ENCODE assay signal across 8 cellular contexts in genomic region chr11:128157423-128158298, GRCh38.
DNase-seq lines count a peak whose midpoint lies in the region; ATAC-seq, FAIRE-seq and TF ChIP-seq lines count a peak whose summit lies in the region.

No MANE protein-coding gene starts in this region.

- CTCF ChIA-PET in A549 (lab: Yijun Ruan, JAX) = interaction anchor here (0.6 to 6.6 kb wide), 65 partner anchors 9 to 799 kb away, joined by 3 to 97 read pairs (median 4); no protein-coding TSS in a partner anchor

- H3K4me2 ChIP-seq in A549 = peak overlapping the region; percentile 70

- peak overlapping the region; percentile 30; the same call in 1 of the 3 replicates for H3K4me3 ChIP-seq in A549

- peak overlapping the region in 4 of 5 experiments; percentile 49 to 70 (median 66) for H3K4me3 Mint-ChIP-seq in brain

- TF ChIP-seq EP300 in A549 (IDR thresholded peaks at IDR 0.05) = no peak

- no peaks in the 10 kb centered on the region for H3K4me1 ChIP-seq in A549

- TF ChIP-seq RAD21 in A549 (conservative IDR thresholded peaks at IDR 0.05 in 1 of 2, IDR thresholded peaks at IDR 0.05 in 1 of 2) = peak; percentile 73 to 80

- TF ChIP-seq CTCF in A549 (IDR thresholded peaks at IDR 0.05) (peak; percentile 96), brain (conservative IDR thresholded peaks at IDR 0.05) (peak; percentile 97)

- WGBS in A549 (ENCODE audit: missing lambda C conversion rate) = 3% methylated on average over 5 of the region's 5 CpGs

- peaks cover 0 to 3% (median 0%) of the 10 kb centered on the region in 5 experiments for H3K9me3 Mint-ChIP-seq in brain

- no peaks in the 10 kb centered on the region for H3K27me3 Mint-ChIP-seq in brain

- DNase-seq in A549 (ENCODE audit: low read depth in 1 of 2, low spot score in 1 of 2) = peak; percentile 20 to 74
- peak; percentile 61 for DNase-seq in NCI-H1436 (lab: John Stamatoyannopoulos, UW)
- peak; percentile 8 for DNase-seq in T-helper 22 cell (ENCODE audit: low read depth)
- DNase-seq in inferior parietal cortex (ENCODE audit: extremely low spot score) = peak; percentile 84
- peak; percentile 20 to 47 (median 38) for DNase-seq in stimulated activated CD4-positive, alpha-beta T cell treated with anti-CD3 and anti-CD28 coated beads, Interleukin-1b, Interleukin-23, amount 100 ng/mL, for 24 hours (ENCODE audit: low read depth in 4 of 4, low spot score in 1 of 4)

- H3K27ac ChIP-seq in A549 = peak overlapping the region; percentile 64 to 79

- ATAC-seq in A549 (peak; percentile 81 to 89), GM18499 (IDR thresholded peaks at IDR 0.05; ENCODE audit: insufficient read depth, unreplicated experiment) (peak; percentile 78), HG02938 (IDR thresholded peaks at IDR 0.05; ENCODE audit: unreplicated experiment) (peak; percentile 95)

- H3K36me3 Mint-ChIP-seq in brain = no peaks in the 10 kb centered on the region

- H3K27ac Mint-ChIP-seq in brain = peak overlapping the region in 1 of 5 experiments; percentile 90

- H3K4me1 Mint-ChIP-seq in brain = no peaks in the 10 kb centered on the region

- no peak for TF ChIP-seq POLR2A in A549 (IDR thresholded peaks at IDR 0.05; ENCODE audit: low read length)

- no peaks in the 10 kb centered on the region for H3K9me3 ChIP-seq in A549

- no peak for FAIRE-seq in A549 (lab: Jason Lieb, UNC)

- POLR2A ChIA-PET in A549 (lab: Yijun Ruan, JAX) = no interaction called here

TF ChIP-seq in A549, 52 proteins besides CTCF, POLR2A, EP300 and RAD21:
- TF ChIP-seq SMC3 (IDR thresholded peaks at IDR 0.05) (peak; percentile 77), CHD4 (IDR thresholded peaks at IDR 0.05; ENCODE audit: borderline replicate concordance) (no peak), NR3C1 (IDR thresholded peaks at IDR 0.05) (no peak), MAX (IDR thresholded peaks at IDR 0.05) (0 out of 2 replicates have a peak, but pooled peaks have one; percentile 18), FOSB (CRISPR knock-in tag; IDR thresholded peaks at IDR 0.05) (no peak)

Comparison
In these comparisons a context has a peak if more than half of its experiments do, and no peak if none do; other contexts are left out.
1. Peak in every context shown above with its lines: DNase-seq, ATAC-seq, H3K4me3 ChIP-seq and H3K27ac ChIP-seq.
2. DNase-seq: peak in every context shown above with its lines; median percentile 84 in inferior parietal cortex; 61 in NCI-H1436; 47 in A549; 38 in stimulated activated CD4-positive, alpha-beta T cell treated with anti-CD3 and anti-CD28 coated beads, Interleukin-1b, Interleukin-23, amount 100 ng/mL, for 24 hours; 8 in T-helper 22 cell.